In genomic region chr13:99199541-99200432, GRCh38 we compare ENCODE assay signal across 1 cellular context.
TF ChIP-seq lines count a peak whose summit lies in the region.

No MANE protein-coding gene starts in this region.

TF ChIP-seq in HEK293, 187 proteins besides CTCF, POLR2A, EP300 and RAD21 (continued from another document):
- TF ChIP-seq PRDM10 (tag by site-specific recombination; IDR thresholded peaks at IDR 0.05) (no peak), ZNF132 (tag by site-specific recombination; IDR thresholded peaks at IDR 0.05; ENCODE audit: borderline replicate concordance) (no peak), GLIS2 (tag by site-specific recombination; IDR thresholded peaks at IDR 0.05) (peak; percentile 41; the same call in 1 of the 2 replicates), ZNF548 (tag by site-specific recombination; IDR thresholded peaks at IDR 0.05) (no peak), SP3 (tag by site-specific recombination; IDR thresholded peaks at IDR 0.05) (no peak), ZBTB44 (tag by site-specific recombination; IDR thresholded peaks at IDR 0.05) (no peak), ZNF404 (tag by site-specific recombination; IDR thresholded peaks at IDR 0.05) (no peak), GLIS1 (tag by site-specific recombination; IDR thresholded peaks at IDR 0.05) (no peak), EGR2 (tag by site-specific recombination; IDR thresholded peaks at IDR 0.05; ENCODE audit: low read depth) (no peak), ZBTB48 (tag by site-specific recombination; IDR thresholded peaks at IDR 0.05) (no peak)
